ENCODE assay signal across 9 cellular contexts in genomic region chr7:77351539-77352004, GRCh38.
A peak's percentile ranks its signal among the peaks of the same experiment; 100 is the strongest.
DNase-seq lines count a peak whose midpoint lies in the region; ATAC-seq and TF ChIP-seq lines count a peak whose summit lies in the region.
"Had no signal": no experiment of that assay in that cellular context is flagged by ENCODE, and none has a peak within 500 bp of the region (broad histone marks: within the 10 kb centered on the region; RNA-seq: fewer than 3 reads in every experiment).

No MANE protein-coding gene starts in this region.

- peak overlapping the region; percentile 31 to 42 for H3K4me3 Mint-ChIP-seq in CD14-positive monocyte
- H3K4me3 Mint-ChIP-seq in stimulated activated memory B cell treated with anti-CD40 and anti-IgM and Interleukin-4, amounts not matched to agents 10 μg/mL and 1 μg/mL and 100 μg/mL, for 72 hours, result peak overlapping the region; percentile 61

- H3K4me1 Mint-ChIP-seq in CD14-positive monocyte, result peaks cover 15% of the 10 kb centered on the region
- H3K4me1 Mint-ChIP-seq in stimulated activated memory B cell treated with anti-CD40 and anti-IgM and Interleukin-4, amounts not matched to agents 10 μg/mL and 1 μg/mL and 100 μg/mL, for 72 hours, result peaks cover 21% of the 10 kb centered on the region

- peaks cover 62 to 77% of the 10 kb centered on the region in 2 donors for H3K36me3 Mint-ChIP-seq in CD14-positive monocyte
- peaks cover 18% of the 10 kb centered on the region for H3K36me3 Mint-ChIP-seq in stimulated activated memory B cell treated with anti-CD40 and anti-IgM and Interleukin-4, amounts not matched to agents 10 μg/mL and 1 μg/mL and 100 μg/mL, for 72 hours

- 49 to 65% methylated on average over 5 of the region's 5 CpGs for WGBS in heart right ventricle, 2 donors

- H3K9me3 Mint-ChIP-seq in CD14-positive monocyte, result peaks cover 0 to 2% (median 0%) of the 10 kb centered on the region in 7 donors
- no peaks in the 10 kb centered on the region for H3K9me3 Mint-ChIP-seq in stimulated activated memory B cell treated with anti-CD40 and anti-IgM and Interleukin-4, amounts not matched to agents 10 μg/mL and 1 μg/mL and 100 μg/mL, for 72 hours

- H3K27me3 ChIP-seq in heart right ventricle (no peaks in the 10 kb centered on the region), HAP-1 (ENCODE audit: low read depth) (no peaks in the 10 kb centered on the region), tibial artery (no peaks in the 10 kb centered on the region)
- H3K27me3 ChIP-seq: cardiac muscle cell had no signal

- intact Hi-C loops in CD14-positive monocyte (cut with micrococcal nuclease) (no loop called here), heart right ventricle (cut with DNase I) (no loop called here), tibial artery (cut with DNase I; ENCODE audit: low total_unique reads) (no loop called here)

- peak overlapping the region; percentile 21 to 79 (median 58) for H3K27ac ChIP-seq in heart right ventricle
- no peak overlapping the region for H3K27ac ChIP-seq in tibial artery
- H3K27ac ChIP-seq: cardiac muscle cell had no signal

- H3K4me3 ChIP-seq in heart right ventricle, result no peak overlapping the region
- no peak overlapping the region for H3K4me3 ChIP-seq in HAP-1
- H3K4me3 ChIP-seq in tibial artery, result no peak overlapping the region
- H3K4me3 ChIP-seq: cardiac muscle cell had no signal

- in situ Hi-C loops in HAP-1 (cut with MboI; ENCODE audit: low sequenced_read_pairs), result no loop called here

- TF ChIP-seq CTCF in CD14-positive monocyte (IDR thresholded peaks at IDR 0.05), result no peak
- no peak for TF ChIP-seq CTCF in heart right ventricle (IDR thresholded peaks at IDR 0.05)
- no peak for TF ChIP-seq CTCF in tibial artery (IDR thresholded peaks at IDR 0.05)

- peak overlapping the region in 6 of 7 donors; percentile 53 to 82 (median 70) for H3K27ac Mint-ChIP-seq in CD14-positive monocyte
- H3K27ac Mint-ChIP-seq in stimulated activated memory B cell treated with anti-CD40 and anti-IgM and Interleukin-4, amounts not matched to agents 10 μg/mL and 1 μg/mL and 100 μg/mL, for 72 hours, result peak overlapping the region; percentile 93

- DNase-seq in CD14-positive monocyte (ENCODE audit: low spot score), result no peak
- peak; percentile 6 to 13 for DNase-seq in activated CD4-positive, alpha-beta T cell treated with anti-CD3 and anti-CD28 coated beads, Interleukin-2, amount 50 U/mL, for 4 hours
- peak in 1 of 2 donors; percentile 28 for DNase-seq in heart right ventricle
- no peak for DNase-seq in HAP-1 (ENCODE audit: low spot score in 2 of 2)
- no peak for DNase-seq in tibial artery

- no peaks in the 10 kb centered on the region for H3K9me3 ChIP-seq in heart right ventricle
- H3K9me3 ChIP-seq in HAP-1, result no peaks in the 10 kb centered on the region
- H3K9me3 ChIP-seq in tibial artery, result no peaks in the 10 kb centered on the region

- peaks cover 0 to 30% (median 0%) of the 10 kb centered on the region in 9 donors for H3K36me3 ChIP-seq in heart right ventricle
- no peaks in the 10 kb centered on the region for H3K36me3 ChIP-seq in HAP-1 (replicated peaks)
- H3K36me3 ChIP-seq in tibial artery, result peaks cover 0 to 6% (median 0%) of the 10 kb centered on the region in 3 donors
- H3K36me3 ChIP-seq: cardiac muscle cell had no signal

- H3K27me3 Mint-ChIP-seq in CD14-positive monocyte (ENCODE audit: low read depth in 3 of 3), result peaks cover 0 to 2% (median 0%) of the 10 kb centered on the region in 3 donors
- H3K27me3 Mint-ChIP-seq in stimulated activated memory B cell treated with anti-CD40 and anti-IgM and Interleukin-4, amounts not matched to agents 10 μg/mL and 1 μg/mL and 100 μg/mL, for 72 hours, result no peaks in the 10 kb centered on the region

- peaks cover 3 to 63% (median 49%) of the 10 kb centered on the region in 9 donors for H3K4me1 ChIP-seq in heart right ventricle
- H3K4me1 ChIP-seq in HAP-1, result no peaks in the 10 kb centered on the region
- peaks cover 0 to 13% (median 5%) of the 10 kb centered on the region in 4 donors for H3K4me1 ChIP-seq in tibial artery

- ATAC-seq in GM19452 (IDR thresholded peaks at IDR 0.05; ENCODE audit: unreplicated experiment), result peak; percentile 92
- peak; percentile 91 for ATAC-seq in HG03469 (IDR thresholded peaks at IDR 0.05; ENCODE audit: unreplicated experiment)
- ATAC-seq in heart right ventricle, result peak; percentile 52 to 86 (median 66)
- peak; percentile 98 for ATAC-seq in stimulated activated memory B cell treated with anti-CD40 and anti-IgM and Interleukin-4, amounts not matched to agents 10 μg/mL and 1 μg/mL and 100 μg/mL, for 72 hours

Comparison
In these comparisons a context has a peak if more than half of its experiments do, and no peak if none do; other contexts are left out.
1. DNase-seq: peak in activated CD4-positive, alpha-beta T cell treated with anti-CD3 and anti-CD28 coated beads, Interleukin-2, amount 50 U/mL, for 4 hours (2 of 2); none in CD14-positive monocyte (single experiment), HAP-1 (0 of 2) and tibial artery (0 of 2).
2. H3K27ac ChIP-seq: peak in heart right ventricle (10 of 10); none in tibial artery (0 of 2).
3. Peak in every context shown above with its lines, with median percentiles within 50 percentile points of each other: ATAC-seq.